Comparison of ENCODE assay signal across 27 cellular contexts in the genomic region with DNA sequence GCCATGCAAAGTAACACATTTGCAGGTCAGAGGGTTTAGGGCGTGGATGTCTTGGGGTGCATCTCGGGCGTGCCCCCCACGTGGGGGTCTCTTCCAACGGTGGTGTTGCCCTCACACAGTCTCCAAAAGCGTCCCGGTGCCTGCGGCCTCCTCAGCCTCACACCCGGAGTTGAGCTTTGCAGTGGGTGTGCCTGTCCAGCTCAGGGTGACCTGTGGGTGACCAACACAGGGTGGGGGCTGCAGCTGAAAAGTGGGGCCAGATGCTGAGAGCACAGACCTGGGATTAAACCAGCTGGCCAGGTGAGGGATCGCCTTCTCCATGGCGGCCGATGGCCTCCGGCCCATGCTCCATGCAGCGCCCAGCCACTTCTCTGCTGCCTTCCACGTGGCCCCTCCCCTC.
DNase-seq lines count a peak whose midpoint lies in the region; ATAC-seq, FAIRE-seq and TF ChIP-seq lines count a peak whose summit lies in the region.
"Had no signal": no experiment of that assay in that cellular context is flagged by ENCODE, and none has a peak within 500 bp of the region (broad histone marks: within the 10 kb centered on the region; RNA-seq: fewer than 3 reads in every experiment).

No MANE protein-coding gene starts in this region.

- TF ChIP-seq RAD21 in HepG2 (CRISPR knock-in tag; IDR thresholded peaks at IDR 0.05): no peak

- TF ChIP-seq CTCF in colonic mucosa (IDR thresholded peaks at IDR 0.05) (no peak), HepG2 (CRISPR knock-in tag; IDR thresholded peaks at IDR 0.05) (no peak), spleen (IDR thresholded peaks at IDR 0.05 in 8 of 11, conservative IDR thresholded peaks at IDR 0.05 in 3 of 11) (no peak)

- 24% methylated on average over 7 of the region's 15 CpGs for WGBS in HepG2 (ENCODE audit: low lambda C conversion rate)
- 77 to 94% (median 86%) methylated on average over 10 to 15 of the region's 15 CpGs for WGBS in spleen, 5 donors

- no peaks in the 10 kb centered on the region for H4K20me1 ChIP-seq in HepG2 (ENCODE audit: insufficient read depth, low read length)

- H3K36me3 ChIP-seq in colonic mucosa: no peaks in the 10 kb centered on the region
- H3K36me3 ChIP-seq in HepG2 (replicated peaks in 1 of 2; ENCODE audit: control insufficient read depth in 1 of 2, insufficient read depth in 2 of 2, low read length in 2 of 2): no peaks in the 10 kb centered on the region
- H3K36me3 ChIP-seq in spleen: no peaks in the 10 kb centered on the region
- H3K36me3 ChIP-seq: HAP-1, tibial nerve had no signal

- H3K27ac Mint-ChIP-seq in activated T-cell treated with anti-CD3 and anti-CD28 coated beads, Interleukin-2, amount 50 U/mL, for 24 hours: no peak overlapping the region
- no peak overlapping the region for H3K27ac Mint-ChIP-seq in stimulated activated naive CD8-positive, alpha-beta T cell treated with anti-CD3 and anti-CD28 coated beads, Interleukin-15, amount 100 ng/mL, for 72 hours
- H3K27ac Mint-ChIP-seq: stimulated activated naive CD8-positive, alpha-beta T cell treated with anti-CD3 and anti-CD28 coated beads, Interleukin-15, Interleukin-2, amounts not matched to agents 100 ng/mL and 50 ng/mL, for 24 hours; T-helper 17 cell had no signal

- H3K4me3 ChIP-seq in colonic mucosa: no peak overlapping the region
- peak overlapping the region in 1 of 3 experiments; percentile 41; a peak in 2 of 6 replicates for H3K4me3 ChIP-seq in HepG2 (replicated peaks in 1 of 3; ENCODE audit: insufficient read depth in 1 of 3, low read depth in 2 of 3, low read length in 3 of 3)
- H3K4me3 ChIP-seq in spleen: no peak overlapping the region
- H3K4me3 ChIP-seq: HAP-1, SK-N-MC, tibial nerve had no signal

- no TSS peak for BruUV-seq in HepG2 (replicated peaks; lab: Mats Ljungman, UMichigan)

- FAIRE-seq in HepG2 (lab: Jason Lieb, UNC): no peak
- FAIRE-seq: keratinocyte had no signal

- ATAC-seq in activated T-cell treated with anti-CD3 and anti-CD28 coated beads, Interleukin-2, amount 50 U/mL, for 4 hours: no peak
- ATAC-seq in HepG2: peak; percentile 13; the same call in 2 of the 3 replicates
- ATAC-seq in GM18873 (IDR thresholded peaks at IDR 0.05; ENCODE audit: low FRiP score, unreplicated experiment): no peak
- ATAC-seq in stimulated activated naive CD8-positive, alpha-beta T cell treated with anti-CD3 and anti-CD28 coated beads, Interleukin-15, amount 100 ng/mL, for 72 hours: no peak
- ATAC-seq: Panc1, T-helper 17 cell had no signal

- TF ChIP-seq EP300 in HepG2 (IDR thresholded peaks at IDR 0.05; ENCODE audit: low read depth in 2 of 2, low read length in 2 of 2) (no peak), HepG2 (CRISPR knock-in tag; IDR thresholded peaks at IDR 0.05; ENCODE audit: borderline replicate concordance) (no peak)

- H3K4me1 ChIP-seq in colonic mucosa (peaks cover 34% of the 10 kb centered on the region), HepG2 (ENCODE audit: insufficient read depth, low read length) (peaks cover 56% of the 10 kb centered on the region), spleen (peaks cover 0 to 19% (median 7%) of the 10 kb centered on the region in 6 donors)
- H3K4me1 ChIP-seq: HAP-1 had no signal

- peak overlapping the region; percentile 61 for H3K4me2 ChIP-seq in HepG2 (ENCODE audit: low read depth, low read length)

- no peaks in the 10 kb centered on the region for H3K27me3 ChIP-seq in colonic mucosa
- H3K27me3 ChIP-seq in HepG2 (ENCODE audit: control insufficient read depth in 1 of 2, insufficient read depth in 2 of 2, low read length in 2 of 2): peaks cover 20 to 46% of the 10 kb centered on the region in 2 experiments
- peaks cover 0 to 10% (median 0%) of the 10 kb centered on the region in 7 donors for H3K27me3 ChIP-seq in spleen (replicated peaks in 1 of 7)
- H3K27me3 ChIP-seq: tibial nerve had no signal

- CTCF ChIA-PET in HepG2 (lab: Yijun Ruan, JAX; ENCODE audit: low intra/inter-chr PET ratio, low total read pairs): interaction anchor here (3.9 kb wide), 1 partner anchor 177 kb away, joined by 54 read pairs; no protein-coding TSS in a partner anchor

- no peaks in the 10 kb centered on the region for H3K4me1 Mint-ChIP-seq in activated T-cell treated with anti-CD3 and anti-CD28 coated beads, Interleukin-2, amount 50 U/mL, for 4 hours (ENCODE audit: low read depth)
- peaks cover 2% of the 10 kb centered on the region for H3K4me1 Mint-ChIP-seq in activated T-cell treated with anti-CD3 and anti-CD28 coated beads, Interleukin-2, amount 50 U/mL, for 24 hours (ENCODE audit: low read depth)
- H3K4me1 Mint-ChIP-seq in stimulated activated naive CD8-positive, alpha-beta T cell treated with anti-CD3 and anti-CD28 coated beads, Interleukin-15, amount 100 ng/mL, for 72 hours: peaks cover 7% of the 10 kb centered on the region
- H3K4me1 Mint-ChIP-seq: T-helper 17 cell had no signal

- H3K27ac ChIP-seq in colonic mucosa: peak overlapping the region; percentile 87
- H3K27ac ChIP-seq in HepG2 (ENCODE audit: extremely low read length, insufficient read depth, low read length): no peak overlapping the region
- no peak overlapping the region for H3K27ac ChIP-seq in spleen
- H3K27ac ChIP-seq: SK-N-MC had no signal

- no peaks in the 10 kb centered on the region for H3K36me3 Mint-ChIP-seq in activated T-cell treated with anti-CD3 and anti-CD28 coated beads, Interleukin-2, amount 50 U/mL, for 4 hours (ENCODE audit: insufficient read depth)
- H3K36me3 Mint-ChIP-seq in activated T-cell treated with anti-CD3 and anti-CD28 coated beads, Interleukin-2, amount 50 U/mL, for 24 hours (ENCODE audit: low read depth): no peaks in the 10 kb centered on the region
- H3K36me3 Mint-ChIP-seq: CD8-positive, alpha-beta memory T cell; naive B cell had no signal

- TF ChIP-seq POLR2A in HepG2 (IDR thresholded peaks at IDR 0.05; ENCODE audit: insufficient read depth in 1 of 2, low read depth in 2 of 2, low read length in 2 of 2) (no peak), spleen (IDR thresholded peaks at IDR 0.05) (no peak)

- DNase-seq in activated T-cell treated with anti-CD3 and anti-CD28 coated beads, Interleukin-2, amount 50 U/mL, for 4 hours: peak; percentile 3
- DNase-seq in activated T-cell treated with anti-CD3 and anti-CD28 coated beads, Interleukin-2, amount 50 U/mL, for 24 hours: no peak
- DNase-seq in colonic mucosa (no peak), HepG2 (ENCODE audit: low spot score) (no peak), spleen (peak; percentile 75), ecto neural progenitor cell (ENCODE audit: low spot score) (no peak)
- DNase-seq in stimulated activated naive CD8-positive, alpha-beta T cell treated with anti-CD3 and anti-CD28 coated beads, Interleukin-15, amount 100 ng/mL, for 72 hours: no peak
- DNase-seq: 8988T; activated CD8-positive, alpha-beta memory T cell treated with anti-CD3 and anti-CD28 coated beads for 24 hours; activated naive CD4-positive, alpha-beta T cell treated with Interleukin-2 at 50 U/mL for 16 hours; activated T-cell treated with anti-CD3 and anti-CD28 coated beads, Interleukin-2, amount 50 U/mL, for 48 hours; AML-193; amniotic stem cell; mesenchymal stem cell; naive B cell; NCI-H1105; NCI-H2029; NCI-H526 treated with DMSO at 0.1 percent for 48 hours; T-helper 17 cell had no signal

- POLR2A ChIA-PET in HepG2 (lab: Yijun Ruan, JAX): interaction anchor here (1.4 to 2.1 kb wide), 2 partner anchors 57 to 59 kb away, joined by 6 to 10 read pairs; no protein-coding TSS in a partner anchor

- H3K9ac ChIP-seq in colonic mucosa (ENCODE audit: low read depth in 2 of 2, low read length in 2 of 2) (peak overlapping the region; percentile 28 to 74), HepG2 (ENCODE audit: insufficient read depth, low read depth, low read length) (no peak overlapping the region; the same call in 1 of the 2 replicates)

- H3K9me3 Mint-ChIP-seq in activated T-cell treated with anti-CD3 and anti-CD28 coated beads, Interleukin-2, amount 50 U/mL, for 4 hours: no peaks in the 10 kb centered on the region
- no peaks in the 10 kb centered on the region for H3K9me3 Mint-ChIP-seq in activated T-cell treated with anti-CD3 and anti-CD28 coated beads, Interleukin-2, amount 50 U/mL, for 24 hours
- H3K9me3 Mint-ChIP-seq in stimulated activated naive CD8-positive, alpha-beta T cell treated with anti-CD3 and anti-CD28 coated beads, Interleukin-15, amount 100 ng/mL, for 72 hours: no peaks in the 10 kb centered on the region
- H3K9me3 Mint-ChIP-seq: CD8-positive, alpha-beta memory T cell; naive B cell; stimulated activated naive CD8-positive, alpha-beta T cell treated with anti-CD3 and anti-CD28 coated beads, Interleukin-15, Interleukin-2, amounts not matched to agents 100 ng/mL and 50 ng/mL, for 24 hours had no signal

- no peaks in the 10 kb centered on the region for H3K27me3 Mint-ChIP-seq in activated T-cell treated with anti-CD3 and anti-CD28 coated beads, Interleukin-2, amount 50 U/mL, for 4 hours (ENCODE audit: low read depth)
- no peaks in the 10 kb centered on the region for H3K27me3 Mint-ChIP-seq in activated T-cell treated with anti-CD3 and anti-CD28 coated beads, Interleukin-2, amount 50 U/mL, for 24 hours
- H3K27me3 Mint-ChIP-seq in stimulated activated naive CD8-positive, alpha-beta T cell treated with anti-CD3 and anti-CD28 coated beads, Interleukin-15, amount 100 ng/mL, for 72 hours: no peaks in the 10 kb centered on the region
- H3K27me3 Mint-ChIP-seq: naive B cell; stimulated activated naive CD8-positive, alpha-beta T cell treated with anti-CD3 and anti-CD28 coated beads, Interleukin-15, Interleukin-2, amounts not matched to agents 100 ng/mL and 50 ng/mL, for 24 hours; T-helper 17 cell had no signal

- no peak overlapping the region for H2AFZ ChIP-seq in HepG2 (ENCODE audit: low read length)

- H3K79me2 ChIP-seq in HepG2 (ENCODE audit: insufficient read depth, low read length): no peaks in the 10 kb centered on the region

- intact Hi-C loops in colonic mucosa (cut with DNase I): loop anchor here (5.0 kb wide), 1 partner anchor 77 kb away; the partner anchor contains the start of gene INPP5A
- intact Hi-C loops in HepG2 (cut with micrococcal nuclease; ENCODE audit: unreplicated experiment): loop anchor here (5.0 kb wide), 1 partner anchor 132 kb away; no protein-coding TSS in a partner anchor
- intact Hi-C loops in spleen (cut with DNase I; ENCODE audit: low total_unique reads): no loop called here

- H3K9me3 ChIP-seq in colonic mucosa: no peaks in the 10 kb centered on the region
- H3K9me3 ChIP-seq in HepG2 (ENCODE audit: low read length): no peaks in the 10 kb centered on the region
- no peaks in the 10 kb centered on the region for H3K9me3 ChIP-seq in spleen
- H3K9me3 ChIP-seq: HAP-1, tibial nerve had no signal

- no peak overlapping the region for H3K4me3 Mint-ChIP-seq in activated T-cell treated with anti-CD3 and anti-CD28 coated beads, Interleukin-2, amount 50 U/mL, for 4 hours
- H3K4me3 Mint-ChIP-seq in activated T-cell treated with anti-CD3 and anti-CD28 coated beads, Interleukin-2, amount 50 U/mL, for 24 hours: no peak overlapping the region
- no peak overlapping the region for H3K4me3 Mint-ChIP-seq in stimulated activated naive CD8-positive, alpha-beta T cell treated with anti-CD3 and anti-CD28 coated beads, Interleukin-15, amount 100 ng/mL, for 72 hours
- H3K4me3 Mint-ChIP-seq: CD8-positive, alpha-beta memory T cell; naive B cell; stimulated activated naive CD8-positive, alpha-beta T cell treated with anti-CD3 and anti-CD28 coated beads, Interleukin-15, Interleukin-2, amounts not matched to agents 100 ng/mL and 50 ng/mL, for 24 hours; T-helper 17 cell had no signal

- in situ Hi-C loops in HepG2 (cut with HindIII; ENCODE audit: extremely low pct_ligation_motif_present, low pct_unique_long_range_greater_than_20kb): loop anchor here (5.0 kb wide), 1 partner anchor 172 kb away; no protein-coding TSS in a partner anchor

Comparison
In these comparisons a context has a peak if more than half of its experiments do, and no peak if none do; other contexts are left out.
1. DNase-seq: peak in activated T-cell treated with anti-CD3 and anti-CD28 coated beads, Interleukin-2, amount 50 U/mL, for 4 hours (single experiment) and spleen (single experiment); none in activated T-cell treated with anti-CD3 and anti-CD28 coated beads, Interleukin-2, amount 50 U/mL, for 24 hours (single experiment), colonic mucosa (single experiment), HepG2 (single experiment), ecto neural progenitor cell (single experiment) and stimulated activated naive CD8-positive, alpha-beta T cell treated with anti-CD3 and anti-CD28 coated beads, Interleukin-15, amount 100 ng/mL, for 72 hours (0 of 2).